In genomic region chr18:48020337-48021250, GRCh38 we compare ENCODE assay signal across 28 cellular contexts.
DNase-seq lines count a peak whose midpoint lies in the region; ATAC-seq and TF ChIP-seq lines count a peak whose summit lies in the region.
"Had no signal": no experiment of that assay in that cellular context is flagged by ENCODE, and none has a peak within 500 bp of the region (broad histone marks: within the 10 kb centered on the region; RNA-seq: fewer than 3 reads in every experiment).

No MANE protein-coding gene starts in this region.

- H3K27me3 Mint-ChIP-seq in endodermal cell (ENCODE audit: insufficient read depth): peaks cover 17% of the 10 kb centered on the region

- H3K9ac ChIP-seq in endodermal cell (ENCODE audit: extremely low read depth, low read length, poor library complexity, severe bottlenecking): no peak overlapping the region

- no peaks in the 10 kb centered on the region for H3K4me1 ChIP-seq in endodermal cell (ENCODE audit: control insufficient read depth, insufficient read depth, low read length)
- H3K4me1 ChIP-seq: Peyer's patch, prostate gland had no signal

- WGBS in endodermal cell (ENCODE audit: insufficient coverage in 1 of 2, insufficient read length in 1 of 2), 2 experiments: 52 to 68% methylated on average over 3 to 8 of the region's 8 CpGs

- TF ChIP-seq CTCF in endodermal cell (conservative IDR thresholded peaks at IDR 0.05): peak; percentile 39

- H3K36me3 Mint-ChIP-seq in endodermal cell (ENCODE audit: low read depth): no peaks in the 10 kb centered on the region
- H3K36me3 Mint-ChIP-seq: activated naive CD8-positive, alpha-beta T cell had no signal

- no peaks in the 10 kb centered on the region for H3K9me3 ChIP-seq in endodermal cell (ENCODE audit: control insufficient read depth, low read length)
- H3K9me3 ChIP-seq: BE2C, esophagus squamous epithelium, heart right ventricle, Peyer's patch, prostate gland, thyroid gland had no signal

- intact Hi-C loops in cardiac septum (cut with DNase I): no loop called here
- intact Hi-C loops in left ventricle myocardium superior (cut with micrococcal nuclease): loop anchor here (5.0 kb wide), 1 partner anchor 248 kb away; no protein-coding TSS in a partner anchor

- no peak overlapping the region for H3K4me3 Mint-ChIP-seq in endodermal cell
- H3K4me3 Mint-ChIP-seq: activated B cell treated with CpG ODN at 0.5 μM for 24 hours; activated CD4-positive, alpha-beta memory T cell treated with anti-CD3 and anti-CD28 coated beads, Interleukin-2, amount 10 ng/mL, durations not matched to agents 7 days and 5 days; activated naive CD8-positive, alpha-beta T cell had no signal

- no peaks in the 10 kb centered on the region for H3K9me3 Mint-ChIP-seq in endodermal cell
- H3K9me3 Mint-ChIP-seq: activated B cell treated with CpG ODN at 0.5 μM for 24 hours; activated CD4-positive, alpha-beta memory T cell treated with anti-CD3 and anti-CD28 coated beads, Interleukin-2, amount 10 ng/mL, durations not matched to agents 7 days and 5 days had no signal

- DNase-seq in cardiac septum (ENCODE audit: low spot score): peak; percentile 22
- DNase-seq in left ventricle myocardium superior: no peak
- DNase-seq in NCI-H69 (lab: John Stamatoyannopoulos, UW): peak; percentile 52
- peak; percentile 34 for DNase-seq in endodermal cell
- no peak for DNase-seq in NCI-H2107 treated with DMSO at 0.1 percent for 48 hours (lab: John Stamatoyannopoulos, UW; ENCODE audit: unreplicated experiment)
- DNase-seq in left lobe of liver (ENCODE audit: low spot score): no peak
- DNase-seq: ACHN; activated B cell treated with CpG ODN at 0.5 μM for 24 hours; activated CD4-positive, alpha-beta memory T cell treated with anti-CD3 and anti-CD28 coated beads, Interleukin-2, amount 10 ng/mL, durations not matched to agents 7 days and 5 days; activated effector memory CD4-positive, alpha-beta T cell treated with Interleukin-2 at 50 U/mL for 16 hours; BE2C; esophagus squamous epithelium; foreskin melanocyte; heart right ventricle; Kasumi-1; NCI-H1048; NCI-H1694; NCI-H526; SIG-M5; stimulated activated CD4-positive, alpha-beta T cell treated with anti-CD3 and anti-CD28 coated beads, Interleukin-4, amount 100 ng/mL, for 4 hours; stimulated activated naive CD4-positive, alpha-beta T cell treated with Interleukin-2 at 50 U/mL for 16 hours; thyroid gland had no signal

- H3K27me3 ChIP-seq in endodermal cell (ENCODE audit: control insufficient read depth, insufficient read depth, low read length, poor library complexity, severe bottlenecking): no peaks in the 10 kb centered on the region
- H3K27me3 ChIP-seq: BE2C, Peyer's patch, thyroid gland had no signal

- ATAC-seq in left ventricle myocardium superior (no peak), HG03095 (IDR thresholded peaks at IDR 0.05; ENCODE audit: unreplicated experiment) (no peak), left lobe of liver (no peak)
- ATAC-seq: heart right ventricle, sciatic nerve had no signal

- H3K27ac Mint-ChIP-seq in endodermal cell: no peak overlapping the region
- H3K27ac Mint-ChIP-seq: activated B cell treated with CpG ODN at 0.5 μM for 24 hours; activated CD4-positive, alpha-beta memory T cell treated with anti-CD3 and anti-CD28 coated beads, Interleukin-2, amount 10 ng/mL, durations not matched to agents 7 days and 5 days; activated naive CD8-positive, alpha-beta T cell had no signal

- no peak overlapping the region for H3K27ac ChIP-seq in endodermal cell (ENCODE audit: low read depth, low read length)
- H3K27ac ChIP-seq: cardiac muscle cell, esophagus squamous epithelium, heart right ventricle, Peyer's patch, prostate gland, thyroid gland had no signal

- H3K4me1 Mint-ChIP-seq in endodermal cell: peaks cover 3% of the 10 kb centered on the region
- H3K4me1 Mint-ChIP-seq: activated B cell treated with CpG ODN at 0.5 μM for 24 hours had no signal

- H3K36me3 ChIP-seq in endodermal cell (ENCODE audit: control insufficient read depth, insufficient read depth, low read length): no peaks in the 10 kb centered on the region
- H3K36me3 ChIP-seq: BE2C, cardiac muscle cell, heart right ventricle, Peyer's patch, prostate gland, thyroid gland had no signal

- H3K4me3 ChIP-seq in endodermal cell (ENCODE audit: low read length): no peak overlapping the region
- H3K4me3 ChIP-seq: cardiac muscle cell, esophagus squamous epithelium, heart right ventricle, Peyer's patch, prostate gland, thyroid gland had no signal

Comparison
In these comparisons a context has a peak if more than half of its experiments do, and no peak if none do; other contexts are left out.
1. DNase-seq: peak in cardiac septum (single experiment), NCI-H69 (single experiment) and endodermal cell (single experiment); none in left ventricle myocardium superior (single experiment), NCI-H2107 treated with DMSO at 0.1 percent for 48 hours (single experiment) and left lobe of liver (single experiment).